Comparison of ENCODE assay signal across 20 cellular contexts in genomic region chr15:74277245-74277644, GRCh38. TPM values are rescaled to one million over a fixed set of nuclear protein-coding genes. Genes with fewer than 3 reads are reported as not detected.
DNase-seq lines count a peak whose midpoint lies in the region; TF ChIP-seq lines count a peak whose summit lies in the region.
"Had no signal": no experiment of that assay in that cellular context is flagged by ENCODE, and none has a peak within 500 bp of the region (broad histone marks: within the 10 kb centered on the region; RNA-seq: fewer than 3 reads in every experiment).

No MANE protein-coding gene starts in this region.

- H3K4me3 ChIP-seq in BE2C (ENCODE audit: low read depth, low read length) (no peak overlapping the region), neural progenitor cell (no peak overlapping the region)

- H3K27ac Mint-ChIP-seq in neural progenitor cell = no peak overlapping the region
- H3K27ac Mint-ChIP-seq in mesothelial cell of epicardium = no peak overlapping the region
- H3K27ac Mint-ChIP-seq: CD4-positive, CD25-positive, alpha-beta regulatory T cell; CD8-positive, alpha-beta T cell had no signal

- H3K4me1 Mint-ChIP-seq in neural progenitor cell = peaks cover 44% of the 10 kb centered on the region
- peaks cover 2% of the 10 kb centered on the region for H3K4me1 Mint-ChIP-seq in mesothelial cell of epicardium
- H3K4me1 Mint-ChIP-seq: CD4-positive, CD25-positive, alpha-beta regulatory T cell had no signal

- no peaks in the 10 kb centered on the region; the same call in 1 of the 2 replicates for H3K36me3 ChIP-seq in BE2C
- H3K36me3 ChIP-seq in neural progenitor cell = no peaks in the 10 kb centered on the region

- TF ChIP-seq CTCF in BE2C (IDR thresholded peaks at IDR 0.05; ENCODE audit: low read depth, low read length) (no peak), neural progenitor cell (IDR thresholded peaks at IDR 0.05) (no peak), mesothelial cell of epicardium (IDR thresholded peaks at IDR 0.05; ENCODE audit: unreplicated experiment) (no peak)

- H3K79me2 ChIP-seq in neural progenitor cell (ENCODE audit: low read depth) = no peaks in the 10 kb centered on the region

- H3K9me3 Mint-ChIP-seq in neural progenitor cell (no peaks in the 10 kb centered on the region), mesothelial cell of epicardium (no peaks in the 10 kb centered on the region)
- H3K9me3 Mint-ChIP-seq: CD8-positive, alpha-beta T cell had no signal

- no peak overlapping the region for H2AFZ ChIP-seq in neural progenitor cell (replicated peaks)

- H3K4me3 Mint-ChIP-seq in neural progenitor cell = peak overlapping the region; percentile 23
- no peak overlapping the region for H3K4me3 Mint-ChIP-seq in mesothelial cell of epicardium
- H3K4me3 Mint-ChIP-seq: CD4-positive, CD25-positive, alpha-beta regulatory T cell; CD8-positive, alpha-beta T cell had no signal

- H3K27me3 ChIP-seq in BE2C (no peaks in the 10 kb centered on the region), neural progenitor cell (no peaks in the 10 kb centered on the region)

- H3K4me1 ChIP-seq in BE2C = peaks cover 79% of the 10 kb centered on the region
- peaks cover 11% of the 10 kb centered on the region for H3K4me1 ChIP-seq in neural progenitor cell
- H3K4me1 ChIP-seq: Caco-2 had no signal

- H3K27me3 Mint-ChIP-seq in neural progenitor cell (ENCODE audit: insufficient read depth, low read depth) (peaks cover 20% of the 10 kb centered on the region), mesothelial cell of epicardium (ENCODE audit: low read depth) (peaks cover 40% of the 10 kb centered on the region)

- H3K9me3 ChIP-seq in BE2C (no peaks in the 10 kb centered on the region), neural progenitor cell (ENCODE audit: low read depth) (no peaks in the 10 kb centered on the region)
- H3K9me3 ChIP-seq: Caco-2 had no signal

- no peak overlapping the region for H3K9ac ChIP-seq in neural progenitor cell

- H3K27ac ChIP-seq in neural progenitor cell = no peak overlapping the region
- H3K27ac ChIP-seq: 22Rv1 had no signal

- DNase-seq in NCI-H82 (lab: John Stamatoyannopoulos, UW) (peak; percentile 34), NCI-H82 treated with DMSO at 0.1 percent for 48 hours (lab: John Stamatoyannopoulos, UW; ENCODE audit: unreplicated experiment) (no peak), BE2C (peak; percentile 91), SK-N-DZ (ENCODE audit: low spot score) (peak; percentile 94), neural progenitor cell (ENCODE audit: low spot score) (no peak), NCI-H146 treated with DMSO at 0.1 percent for 48 hours (lab: John Stamatoyannopoulos, UW; ENCODE audit: unreplicated experiment) (no peak), HUDEP-2 (lab: John Stamatoyannopoulos, UW; ENCODE audit: unreplicated experiment in 76 of 76) (no peak), mesothelial cell of epicardium (ENCODE audit: low spot score in 2 of 2, unreplicated experiment in 2 of 2) (no peak)
- DNase-seq: AML-193; C1 segment of cervical spinal cord; Caco-2; CD4-positive, CD25-positive, alpha-beta regulatory T cell; CD8-positive, alpha-beta T cell; DMS153; DND-41; GOT3; H7; HCEC 1CT had no signal

- no peaks in the 10 kb centered on the region for H4K20me1 ChIP-seq in neural progenitor cell (ENCODE audit: low read depth)

- H3F3A ChIP-seq in neural progenitor cell (ENCODE audit: low read depth) = no peaks in the 10 kb centered on the region

- no peaks in the 10 kb centered on the region for H3K36me3 Mint-ChIP-seq in neural progenitor cell
- H3K36me3 Mint-ChIP-seq in mesothelial cell of epicardium = no peaks in the 10 kb centered on the region
- H3K36me3 Mint-ChIP-seq: CD4-positive, CD25-positive, alpha-beta regulatory T cell; CD8-positive, alpha-beta T cell had no signal

- no peak overlapping the region for H3K4me2 ChIP-seq in neural progenitor cell

RNA-seq across cellular contexts. Expression of gene CCDC33, which starts 41.1 kb away (rescaled TPM):
- polyA plus RNA-seq in BE2C (2012; ENCODE audit: insufficient read depth, insufficient read length, low read depth) = 8.9 TPM
- polyA plus RNA-seq in SK-N-DZ (2014; cell fraction: cytosol; rRNA removed) = 8.5 and 8.8 TPM in 2 replicates
- polyA plus RNA-seq in SK-N-DZ (2014; cell fraction: nucleus; rRNA removed) = 6.5 and 7.8 TPM in 2 replicates
- total RNA-seq in neural progenitor cell (ENCODE audit: low replicate concordance) (1.9 TPM in 1 of 2 replicates, not detected in the other), mesothelial cell of epicardium (4.2 to 6.4 TPM (median 5.0 TPM) in 3 replicates)
- total RNA-seq: Caco-2; CD4-positive, CD25-positive, alpha-beta regulatory T cell; CD8-positive, alpha-beta T cell had no signal
- polyA plus RNA-seq: AG04450; CD4-positive, CD25-positive, alpha-beta regulatory T cell had no signal

Comparison
In these comparisons a context has a peak if more than half of its experiments do, and no peak if none do; other contexts are left out.
1. DNase-seq: peak in NCI-H82 (single experiment), BE2C (single experiment) and SK-N-DZ (single experiment); none in NCI-H82 treated with DMSO at 0.1 percent for 48 hours (single experiment), neural progenitor cell (single experiment), NCI-H146 treated with DMSO at 0.1 percent for 48 hours (single experiment), HUDEP-2 (0 of 76) and mesothelial cell of epicardium (0 of 2).